Comparison of ENCODE assay signal across 23 cellular contexts in the genomic region with DNA sequence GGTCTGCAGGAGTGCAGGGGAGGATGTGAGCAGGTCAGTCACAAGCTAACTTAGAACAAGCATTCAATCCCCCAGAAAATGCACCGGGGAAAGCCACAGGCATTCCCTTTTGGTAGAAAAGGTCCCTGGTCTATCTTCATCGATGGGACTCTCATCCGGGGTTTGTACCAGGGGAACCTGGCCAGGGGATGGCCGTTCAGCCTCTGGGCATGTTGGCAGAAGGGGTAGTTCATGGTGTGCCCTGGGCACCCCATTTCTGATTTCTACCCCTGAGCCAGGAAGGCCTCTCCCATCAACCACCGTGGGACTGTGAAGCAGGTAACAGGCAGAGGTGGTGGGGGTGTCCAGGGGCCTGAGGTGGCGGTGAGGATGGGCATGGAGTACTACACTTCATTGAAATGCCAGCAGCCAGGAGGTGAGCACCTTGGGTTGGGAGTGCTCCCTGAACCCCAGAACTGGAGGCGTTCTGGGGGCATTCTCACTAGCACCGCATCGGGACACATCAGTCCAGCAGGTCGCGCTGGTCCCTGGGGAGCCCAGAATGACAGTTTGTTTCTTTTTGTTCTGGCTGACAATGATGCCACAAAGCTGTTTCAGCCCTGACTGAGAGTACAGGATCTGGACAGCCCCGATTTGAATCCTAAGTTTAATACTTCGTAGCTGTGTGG.
DNase-seq lines count a peak whose midpoint lies in the region; ATAC-seq and TF ChIP-seq lines count a peak whose summit lies in the region.
"Had no signal": no experiment of that assay in that cellular context is flagged by ENCODE, and none has a peak within 500 bp of the region (broad histone marks: within the 10 kb centered on the region; RNA-seq: fewer than 3 reads in every experiment).

No MANE protein-coding gene starts in this region.

- peak overlapping the region; percentile 43 to 99 (median 96) for H3K4me2 ChIP-seq in BLaER1 treated with 17β-estradiol and CSF1 and Interleukin-3, amounts not matched to agents 10 nM and 100 nM
- H3K4me2 ChIP-seq in osteoblast (ENCODE audit: insufficient read depth, low read length): no peak overlapping the region

- peaks cover 0 to 15% (median 0%) of the 10 kb centered on the region in 11 experiments; a peak in 1 of 22 replicates for H3K36me3 ChIP-seq in BLaER1 treated with 17β-estradiol and CSF1 and Interleukin-3, amounts not matched to agents 10 nM and 100 nM
- peaks cover 10% of the 10 kb centered on the region for H3K36me3 ChIP-seq in osteoblast (ENCODE audit: insufficient read depth, low read length)
- H3K36me3 ChIP-seq in esophagus squamous epithelium: peaks cover 0 to 28% (median 0%) of the 10 kb centered on the region in 3 donors
- H3K36me3 ChIP-seq: ovary had no signal

- CTCF ChIA-PET in Calu3 (lab: Charles Lee): no interaction called here

- H3K27ac ChIP-seq in BLaER1 treated with 17β-estradiol and CSF1 and Interleukin-3, amounts not matched to agents 10 nM and 100 nM: peak overlapping the region in 2 of 11 experiments; percentile 12 to 20; a peak in 2 of 22 replicates
- H3K27ac ChIP-seq in dorsolateral prefrontal cortex: peak overlapping the region in 36 of 59 donors; percentile 1 to 82 (median 57)
- H3K27ac ChIP-seq in osteoblast (ENCODE audit: low read depth, low read length): peak overlapping the region; percentile 42
- H3K27ac ChIP-seq in esophagus squamous epithelium: peak overlapping the region in 1 of 4 donors; percentile 84

- no peak overlapping the region for H2AFZ ChIP-seq in osteoblast (ENCODE audit: low read length)

- H3K4me1 ChIP-seq in BLaER1 treated with 17β-estradiol and CSF1 and Interleukin-3, amounts not matched to agents 10 nM and 100 nM: peaks cover 79 to 87% (median 83%) of the 10 kb centered on the region in 10 experiments
- H3K4me1 ChIP-seq in osteoblast (ENCODE audit: insufficient read depth, low read length) (peaks cover 56% of the 10 kb centered on the region), esophagus squamous epithelium (peaks cover 26 to 57% (median 43%) of the 10 kb centered on the region in 3 donors)

- no peak overlapping the region for H3K4me3 Mint-ChIP-seq in Calu3 (ENCODE audit: low read depth, unreplicated experiment)
- H3K4me3 Mint-ChIP-seq: HFFc6 had no signal

- H3K79me2 ChIP-seq in osteoblast (ENCODE audit: insufficient read depth, low read length): peaks cover 13% of the 10 kb centered on the region

- no peak overlapping the region for H3K27ac Mint-ChIP-seq in Calu3 (ENCODE audit: unreplicated experiment)

- H3K36me3 Mint-ChIP-seq in Calu3 (ENCODE audit: insufficient read depth, unreplicated experiment): peaks cover 4% of the 10 kb centered on the region

- 86 to 92% methylated on average over 3 to 9 of the region's 13 CpGs for WGBS in esophagus squamous epithelium, 2 donors

- H3K9me3 Mint-ChIP-seq in Calu3 (ENCODE audit: low read depth, unreplicated experiment): no peaks in the 10 kb centered on the region
- H3K9me3 Mint-ChIP-seq: HFFc6 had no signal

- no TSS peak for BruUV-seq in Calu3 (replicated peaks; lab: Mats Ljungman, UMichigan)

- H3K27me3 Mint-ChIP-seq in Calu3 (ENCODE audit: unreplicated experiment): no peaks in the 10 kb centered on the region

- H3K4me1 Mint-ChIP-seq in Calu3 (ENCODE audit: low read depth, unreplicated experiment): no peaks in the 10 kb centered on the region

- H4K20me1 ChIP-seq in BLaER1 treated with 17β-estradiol and CSF1 and Interleukin-3, amounts not matched to agents 10 nM and 100 nM: peaks cover 0 to 82% (median 0%) of the 10 kb centered on the region in 11 experiments; a peak in 6 of 22 replicates
- no peaks in the 10 kb centered on the region for H4K20me1 ChIP-seq in osteoblast (ENCODE audit: insufficient read depth, low read length)

- ATAC-seq in GM21529 (IDR thresholded peaks at IDR 0.05; ENCODE audit: unreplicated experiment): peak; percentile 33
- ATAC-seq: left lobe of liver had no signal

- H3K9ac ChIP-seq in BLaER1 treated with 17β-estradiol and CSF1 and Interleukin-3, amounts not matched to agents 10 nM and 100 nM: peak overlapping the region in 4 of 11 experiments; percentile 1 to 73 (median 17); a peak in 3 of 22 replicates

- DNase-seq in dorsolateral prefrontal cortex (no peak), osteoblast (ENCODE audit: insufficient read length, low spot score, missing footprints) (peak; percentile 55), Calu3 (no peak), hypothalamus (lab: John Stamatoyannopoulos, UW) (no peak), esophagus squamous epithelium (lab: John Stamatoyannopoulos, UW) (no peak), activated gamma-delta T cell treated with Interleukin-2 at 50 U/mL for 16 hours (no peak)
- DNase-seq: activated CD4-positive, alpha-beta T cell treated with anti-CD3 and anti-CD28 coated beads, Interleukin-2, amount 50 U/mL, for 1 hour; activated CD8-positive, alpha-beta memory T cell treated with anti-CD3 and anti-CD28 coated beads, Interleukin-2, amount 50 U/mL, for 4 hours; activated effector memory CD4-positive, alpha-beta T cell treated with anti-CD3 and anti-CD28 coated beads, Interleukin-2, amount 50 U/mL, for 16 hours; caudate nucleus; effector CD4-positive, alpha-beta T cell; GDM1; HFFc6; Karpas-422; NCI-H1092; NCI-H2081 treated with DMSO at 0.1 percent for 48 hours; NCI-H524; stimulated activated CD4-positive, alpha-beta T cell treated with anti-CD3 and anti-CD28 coated beads, Interleukin-1b, Interleukin-23, amount 100 ng/mL, for 48 hours; SW 1271 had no signal

- H3K9me3 ChIP-seq in BLaER1 treated with 17β-estradiol and CSF1 and Interleukin-3, amounts not matched to agents 10 nM and 100 nM (replicated peaks in 1 of 11): no peaks in the 10 kb centered on the region
- H3K9me3 ChIP-seq in osteoblast (ENCODE audit: low read depth, low read length): no peaks in the 10 kb centered on the region
- no peaks in the 10 kb centered on the region for H3K9me3 ChIP-seq in esophagus squamous epithelium
- H3K9me3 ChIP-seq: ovary had no signal

- TF ChIP-seq POLR2A in esophagus squamous epithelium (IDR thresholded peaks at IDR 0.05): no peak

- H3K27me3 ChIP-seq in BLaER1 treated with 17β-estradiol and CSF1 and Interleukin-3, amounts not matched to agents 10 nM and 100 nM: peaks cover 0 to 33% (median 0%) of the 10 kb centered on the region in 11 experiments; a peak in 5 of 22 replicates
- no peaks in the 10 kb centered on the region for H3K27me3 ChIP-seq in dorsolateral prefrontal cortex
- no peaks in the 10 kb centered on the region for H3K27me3 ChIP-seq in osteoblast (ENCODE audit: insufficient read depth, low read length)
- H3K27me3 ChIP-seq in esophagus squamous epithelium: no peaks in the 10 kb centered on the region
- H3K27me3 ChIP-seq: ovary had no signal

- intact Hi-C loops in dorsolateral prefrontal cortex (cut with DNase I): loop anchor here (5.0 to 10.0 kb wide), 5 partner anchors 101 to 636 kb away; no protein-coding TSS in a partner anchor
- intact Hi-C loops in Calu3 (cut with micrococcal nuclease; ENCODE audit: unreplicated experiment): loop anchor here (5.0 kb wide), 1 partner anchor 264 kb away; no protein-coding TSS in a partner anchor
- intact Hi-C loops in esophagus squamous epithelium (cut with DNase I): no loop called here

- H3K4me3 ChIP-seq in BLaER1 treated with 17β-estradiol and CSF1 and Interleukin-3, amounts not matched to agents 10 nM and 100 nM: peak overlapping the region in 1 of 10 experiments; percentile 5; a peak in 2 of 20 replicates
- no peak overlapping the region for H3K4me3 ChIP-seq in dorsolateral prefrontal cortex
- no peak overlapping the region for H3K4me3 ChIP-seq in osteoblast (ENCODE audit: insufficient read depth, low read length)
- no peak overlapping the region for H3K4me3 ChIP-seq in esophagus squamous epithelium
- H3K4me3 ChIP-seq: ovary had no signal

- TF ChIP-seq CTCF in dorsolateral prefrontal cortex (IDR thresholded peaks at IDR 0.05 in 54 of 56, conservative IDR thresholded peaks at IDR 0.05 in 2 of 56; ENCODE audit: low read depth in 1 of 56, partially characterized antibody in 56 of 56) (peak in 7 of 56 donors; percentile 10 to 34 (median 21)), osteoblast (IDR thresholded peaks at IDR 0.05; ENCODE audit: extremely low read depth, low read depth, low read length) (no peak), Calu3 (IDR thresholded peaks at IDR 0.05; ENCODE audit: unreplicated experiment) (no peak), esophagus squamous epithelium (IDR thresholded peaks at IDR 0.05) (no peak)
